Comparison of ENCODE assay signal across 1 cellular context in genomic region chr5:1101991-1102713, GRCh38.
TF ChIP-seq lines count a peak whose summit lies in the region.

No MANE protein-coding gene starts in this region.

TF ChIP-seq in HEK293, 187 proteins besides CTCF, POLR2A, EP300 and RAD21 (continued from another document and continues in another):
- TF ChIP-seq ZBTB11 (tag by site-specific recombination; conservative IDR thresholded peaks at IDR 0.05; ENCODE audit: low read depth) (no peak), ZNF704 (tag by site-specific recombination; IDR thresholded peaks at IDR 0.05) (no peak), PATZ1 (tag by site-specific recombination; IDR thresholded peaks at IDR 0.05) (0 out of 2 replicates have a peak, but pooled peaks have one; percentile 16), PRDM2 (tag by site-specific recombination; IDR thresholded peaks at IDR 0.05; ENCODE audit: borderline replicate concordance) (no peak), ZNF214 (tag by site-specific recombination; IDR thresholded peaks at IDR 0.05; ENCODE audit: borderline replicate concordance) (no peak), IKZF3 (tag by site-specific recombination; IDR thresholded peaks at IDR 0.05) (peak; percentile 13; the same call in 1 of the 2 replicates), ZNF140 (tag by site-specific recombination; IDR thresholded peaks at IDR 0.05) (no peak), ZNF423 (tag by site-specific recombination; IDR thresholded peaks at IDR 0.05) (no peak), ZIC2 (tag by site-specific recombination; IDR thresholded peaks at IDR 0.05) (no peak), ZNF660 (tag by site-specific recombination; IDR thresholded peaks at IDR 0.05) (no peak), ZNF324 (tag by site-specific recombination; IDR thresholded peaks at IDR 0.05) (no peak), SP2 (tag by site-specific recombination; IDR thresholded peaks at IDR 0.05) (peak; percentile 40), ZNF394 (tag by site-specific recombination; IDR thresholded peaks at IDR 0.05; ENCODE audit: borderline replicate concordance) (peak; percentile 38; the same call in 1 of the 2 replicates), ZBTB8A (tag by site-specific recombination; IDR thresholded peaks at IDR 0.05) (0 out of 2 replicates have a peak, but pooled peaks have one; percentile 15), ZNF692 (tag by site-specific recombination; IDR thresholded peaks at IDR 0.05) (no peak), MYNN (tag by site-specific recombination; IDR thresholded peaks at IDR 0.05; ENCODE audit: borderline replicate concordance) (no peak), ZNF350 (tag by site-specific recombination; IDR thresholded peaks at IDR 0.05) (no peak), ZNF513 (tag by site-specific recombination; IDR thresholded peaks at IDR 0.05) (no peak), ZFP3 (tag by site-specific recombination; IDR thresholded peaks at IDR 0.05; ENCODE audit: low read depth) (no peak), ZSCAN23 (tag by site-specific recombination; IDR thresholded peaks at IDR 0.05) (no peak), ZNF138 (tag by site-specific recombination; IDR thresholded peaks at IDR 0.05; ENCODE audit: borderline replicate concordance) (no peak), ZNF169 (tag by site-specific recombination; IDR thresholded peaks at IDR 0.05) (no peak), ZNF843 (tag by site-specific recombination; IDR thresholded peaks at IDR 0.05) (no peak), GLI4 (tag by site-specific recombination; IDR thresholded peaks at IDR 0.05) (no peak), ZNF530 (tag by site-specific recombination; IDR thresholded peaks at IDR 0.05; ENCODE audit: low read depth) (no peak), ZNF629 (tag by site-specific recombination; IDR thresholded peaks at IDR 0.05) (peak; percentile 45), ZBTB26 (tag by site-specific recombination; optimal IDR thresholded peaks at IDR 0.05) (no peak), ZFP41 (tag by site-specific recombination; IDR thresholded peaks at IDR 0.05; ENCODE audit: borderline replicate concordance) (no peak), ZNF239 (tag by site-specific recombination; IDR thresholded peaks at IDR 0.05) (no peak), ZNF670 (tag by site-specific recombination; IDR thresholded peaks at IDR 0.05; ENCODE audit: low read depth) (no peak), ZFP69B (tag by site-specific recombination; IDR thresholded peaks at IDR 0.05) (no peak), ZNF792 (tag by site-specific recombination; IDR thresholded peaks at IDR 0.05) (no peak)
- TF ChIP-seq, protein P1, sequence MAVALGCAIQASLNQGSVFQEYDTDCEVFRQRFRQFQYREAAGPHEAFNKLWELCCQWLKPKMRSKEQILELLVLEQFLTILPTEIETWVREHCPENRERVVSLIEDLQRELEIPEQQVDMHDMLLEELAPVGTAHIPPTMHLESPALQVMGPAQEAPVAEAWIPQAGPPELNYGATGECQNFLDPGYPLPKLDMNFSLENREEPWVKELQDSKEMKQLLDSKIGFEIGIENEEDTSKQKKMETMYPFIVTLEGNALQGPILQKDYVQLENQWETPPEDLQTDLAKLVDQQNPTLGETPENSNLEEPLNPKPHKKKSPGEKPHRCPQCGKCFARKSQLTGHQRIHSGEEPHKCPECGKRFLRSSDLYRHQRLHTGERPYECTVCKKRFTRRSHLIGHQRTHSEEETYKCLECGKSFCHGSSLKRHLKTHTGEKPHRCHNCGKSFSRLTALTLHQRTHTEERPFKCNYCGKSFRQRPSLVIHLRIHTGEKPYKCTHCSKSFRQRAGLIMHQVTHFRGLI (tag by site-specific recombination; IDR thresholded peaks at IDR 0.05), result no peak
- TF ChIP-seq, protein P2, sequence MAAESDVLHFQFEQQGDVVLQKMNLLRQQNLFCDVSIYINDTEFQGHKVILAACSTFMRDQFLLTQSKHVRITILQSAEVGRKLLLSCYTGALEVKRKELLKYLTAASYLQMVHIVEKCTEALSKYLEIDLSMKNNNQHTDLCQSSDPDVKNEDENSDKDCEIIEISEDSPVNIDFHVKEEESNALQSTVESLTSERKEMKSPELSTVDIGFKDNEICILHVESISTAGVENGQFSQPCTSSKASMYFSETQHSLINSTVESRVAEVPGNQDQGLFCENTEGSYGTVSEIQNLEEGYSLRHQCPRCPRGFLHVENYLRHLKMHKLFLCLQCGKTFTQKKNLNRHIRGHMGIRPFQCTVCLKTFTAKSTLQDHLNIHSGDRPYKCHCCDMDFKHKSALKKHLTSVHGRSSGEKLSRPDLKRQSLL (tag by site-specific recombination; IDR thresholded peaks at IDR 0.05), result peak; percentile 9; the same call in 1 of the 2 replicates
- TF ChIP-seq, protein P3, sequence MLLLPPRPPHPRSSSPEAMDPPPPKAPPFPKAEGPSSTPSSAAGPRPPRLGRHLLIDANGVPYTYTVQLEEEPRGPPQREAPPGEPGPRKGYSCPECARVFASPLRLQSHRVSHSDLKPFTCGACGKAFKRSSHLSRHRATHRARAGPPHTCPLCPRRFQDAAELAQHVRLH (tag by site-specific recombination; IDR thresholded peaks at IDR 0.05), result no peak
- TF ChIP-seq, protein P4, sequence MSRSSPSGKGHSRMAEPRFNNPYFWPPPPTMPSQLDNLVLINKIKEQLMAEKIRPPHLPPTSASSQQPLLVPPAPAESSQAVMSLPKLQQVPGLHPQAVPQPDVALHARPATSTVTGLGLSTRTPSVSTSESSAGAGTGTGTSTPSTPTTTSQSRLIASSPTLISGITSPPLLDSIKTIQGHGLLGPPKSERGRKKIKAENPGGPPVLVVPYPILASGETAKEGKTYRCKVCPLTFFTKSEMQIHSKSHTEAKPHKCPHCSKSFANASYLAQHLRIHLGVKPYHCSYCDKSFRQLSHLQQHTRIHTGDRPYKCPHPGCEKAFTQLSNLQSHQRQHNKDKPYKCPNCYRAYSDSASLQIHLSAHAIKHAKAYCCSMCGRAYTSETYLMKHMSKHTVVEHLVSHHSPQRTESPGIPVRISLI (tag by site-specific recombination; IDR thresholded peaks at IDR 0.05), result no peak
